13 cellular contexts compared by ENCODE assay signal in the genomic region with DNA sequence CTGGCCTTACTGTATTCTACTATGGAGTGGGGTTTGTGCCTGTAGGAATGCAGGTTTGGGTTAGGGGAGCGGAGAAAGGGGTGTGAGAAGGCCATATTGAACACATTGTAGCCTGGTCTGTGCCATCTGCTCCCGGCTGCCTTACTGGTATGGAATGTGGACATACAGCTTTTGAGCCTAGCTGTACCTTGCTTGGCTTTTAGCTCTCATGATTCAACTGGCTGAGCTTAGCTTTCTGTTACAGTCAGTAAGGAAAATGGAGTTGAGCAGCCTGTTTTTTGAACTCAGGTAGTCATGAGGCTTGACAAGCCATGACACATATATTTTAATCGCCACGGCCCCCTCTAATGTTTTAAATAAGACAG. TPM values are rescaled to one million over a fixed set of nuclear protein-coding genes. Genes with fewer than 3 reads are reported as not detected.
DNase-seq lines count a peak whose midpoint lies in the region; ATAC-seq, FAIRE-seq and TF ChIP-seq lines count a peak whose summit lies in the region.
"Had no signal": no experiment of that assay in that cellular context is flagged by ENCODE, and none has a peak within 500 bp of the region (broad histone marks: within the 10 kb centered on the region; RNA-seq: fewer than 3 reads in every experiment).

No MANE protein-coding gene starts in this region.

- intact Hi-C loops in tibial artery (cut with DNase I; ENCODE audit: low total_unique reads), result no loop called here

- TF ChIP-seq CTCF in glutamatergic neuron (IDR thresholded peaks at IDR 0.05; ENCODE audit: partially characterized antibody, unreplicated experiment) (no peak), progenitor cell of endocrine pancreas (IDR thresholded peaks at IDR 0.05; ENCODE audit: unreplicated experiment) (no peak), tibial artery (IDR thresholded peaks at IDR 0.05) (no peak)

- FAIRE-seq in RCC 7860 (lab: Jason Lieb, UNC), result no peak

- H3K9me3 Mint-ChIP-seq in glutamatergic neuron (ENCODE audit: unreplicated experiment) (peaks cover 3% of the 10 kb centered on the region), progenitor cell of endocrine pancreas (ENCODE audit: low read depth) (no peaks in the 10 kb centered on the region)
- H3K9me3 Mint-ChIP-seq: CD4-positive, CD25-positive, alpha-beta regulatory T cell; stimulated activated memory B cell treated with anti-CD40 and anti-IgM and Interleukin-4, amounts not matched to agents 10 μg/mL and 1 μg/mL and 100 μg/mL, for 72 hours had no signal

- no peak overlapping the region for H3K27ac Mint-ChIP-seq in glutamatergic neuron (ENCODE audit: unreplicated experiment)
- H3K27ac Mint-ChIP-seq in progenitor cell of endocrine pancreas, result peak overlapping the region; percentile 96

- no peaks in the 10 kb centered on the region for H3K36me3 Mint-ChIP-seq in glutamatergic neuron (ENCODE audit: unreplicated experiment)
- peaks cover 2% of the 10 kb centered on the region for H3K36me3 Mint-ChIP-seq in progenitor cell of endocrine pancreas (ENCODE audit: insufficient read depth)

- H3K4me3 Mint-ChIP-seq in glutamatergic neuron (ENCODE audit: unreplicated experiment) (no peak overlapping the region), progenitor cell of endocrine pancreas (ENCODE audit: low read depth) (no peak overlapping the region)
- H3K4me3 Mint-ChIP-seq: stimulated activated memory B cell treated with anti-CD40 and anti-IgM and Interleukin-4, amounts not matched to agents 10 μg/mL and 1 μg/mL and 100 μg/mL, for 72 hours had no signal

- H3K4me3 ChIP-seq in tibial artery, result no peak overlapping the region

- H3K9me3 ChIP-seq in tibial artery, result no peaks in the 10 kb centered on the region

- no peak for ATAC-seq in HG03196 (IDR thresholded peaks at IDR 0.05; ENCODE audit: unreplicated experiment)
- ATAC-seq: stimulated activated memory B cell treated with anti-CD40 and anti-IgM and Interleukin-4, amounts not matched to agents 10 μg/mL and 1 μg/mL and 100 μg/mL, for 72 hours had no signal

- no peaks in the 10 kb centered on the region for H3K27me3 ChIP-seq in tibial artery

- DNase-seq in DMS53 (lab: John Stamatoyannopoulos, UW) (peak; percentile 42), RCC 7860 (ENCODE audit: low spot score) (peak; percentile 30), glutamatergic neuron (peak; percentile 31), progenitor cell of endocrine pancreas (ENCODE audit: low spot score, unreplicated experiment) (no peak), tibial artery (no peak), HUDEP-2 (lab: John Stamatoyannopoulos, UW; ENCODE audit: unreplicated experiment in 76 of 76) (no peak)
- DNase-seq in activated effector memory CD4-positive, alpha-beta T cell treated with Interleukin-2 at 50 U/mL for 16 hours, result no peak
- DNase-seq: caudate nucleus; CD4-positive, CD25-positive, alpha-beta regulatory T cell; NCI-H1105 had no signal

- H3K4me1 Mint-ChIP-seq in glutamatergic neuron (ENCODE audit: low read depth, unreplicated experiment), result peaks cover 40% of the 10 kb centered on the region
- peaks cover 39% of the 10 kb centered on the region for H3K4me1 Mint-ChIP-seq in progenitor cell of endocrine pancreas (ENCODE audit: low read depth)

- H3K27ac ChIP-seq in tibial artery, result no peak overlapping the region
- H3K27ac ChIP-seq: HL-60 had no signal

- peaks cover 0 to 65% (median 36%) of the 10 kb centered on the region in 4 donors for H3K4me1 ChIP-seq in tibial artery

- peaks cover 2% of the 10 kb centered on the region for H3K27me3 Mint-ChIP-seq in glutamatergic neuron (ENCODE audit: unreplicated experiment)
- no peaks in the 10 kb centered on the region for H3K27me3 Mint-ChIP-seq in progenitor cell of endocrine pancreas
- H3K27me3 Mint-ChIP-seq: CD4-positive, CD25-positive, alpha-beta regulatory T cell; stimulated activated memory B cell treated with anti-CD40 and anti-IgM and Interleukin-4, amounts not matched to agents 10 μg/mL and 1 μg/mL and 100 μg/mL, for 72 hours had no signal

- H3K36me3 ChIP-seq in tibial artery, result no peaks in the 10 kb centered on the region

RNA-seq across cellular contexts. Expression of a gene that starts 41.6 kb away (rescaled TPM):
- 127 TPM for total RNA-seq in glutamatergic neuron (ENCODE audit: unreplicated experiment)
- total RNA-seq in progenitor cell of endocrine pancreas, result 84.9 and 86.0 TPM in 2 replicates

RNA-seq across cellular contexts. Expression of a gene that starts 51.7 kb away (rescaled TPM):
- total RNA-seq in glutamatergic neuron (ENCODE audit: unreplicated experiment) (95.4 TPM), progenitor cell of endocrine pancreas (96.9 and 103 TPM in 2 replicates)

Comparison
In these comparisons a context has a peak if more than half of its experiments do, and no peak if none do; other contexts are left out.
1. DNase-seq: peak in DMS53 (single experiment), RCC 7860 (single experiment) and glutamatergic neuron (single experiment); none in progenitor cell of endocrine pancreas (single experiment), tibial artery (0 of 2), HUDEP-2 (0 of 76) and activated effector memory CD4-positive, alpha-beta T cell treated with Interleukin-2 at 50 U/mL for 16 hours (single experiment).